Comparison of ENCODE assay signal across 16 cellular contexts in the genomic region with DNA sequence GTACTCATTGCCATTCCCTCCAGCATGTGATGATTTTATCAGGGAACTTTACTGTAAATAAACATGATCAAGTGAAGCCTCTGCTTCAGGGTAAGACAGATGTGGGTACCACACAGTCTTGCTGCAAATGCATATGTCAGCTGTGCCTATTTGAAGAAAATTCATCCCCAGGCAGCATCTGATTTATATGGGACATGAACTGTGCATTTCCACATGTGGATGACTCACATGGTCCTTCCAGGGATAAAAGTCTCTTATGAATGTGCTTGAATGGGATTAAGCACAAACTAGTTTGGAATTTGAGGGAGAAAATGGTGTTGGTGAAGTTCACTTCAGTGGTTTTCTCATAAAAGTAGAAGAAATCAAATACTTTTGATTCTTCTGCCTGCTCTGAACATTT.
"Had no signal": no experiment of that assay in that cellular context is flagged by ENCODE, and none has a peak within 500 bp of the region (broad histone marks: within the 10 kb centered on the region; RNA-seq: fewer than 3 reads in every experiment).

No MANE protein-coding gene starts in this region.

- H3K27me3 ChIP-seq: body of pancreas, right lobe of liver, stomach had no signal

- H3K36me3 Mint-ChIP-seq: activated CD4-positive, alpha-beta memory T cell treated with anti-CD3 and anti-CD28 coated beads for 36 hours; activated naive CD8-positive, alpha-beta T cell treated with anti-CD3 and anti-CD28 coated beads, Interleukin-2, amount 10 ng/mL, durations not matched to agents 7 days and 5 days had no signal

- H3K27ac ChIP-seq: body of pancreas, epithelial cell of prostate, right lobe of liver, stomach had no signal

- H3K4me1 Mint-ChIP-seq: activated naive CD8-positive, alpha-beta T cell treated with anti-CD3 and anti-CD28 coated beads, Interleukin-2, amount 10 ng/mL, durations not matched to agents 7 days and 5 days; naive thymus-derived CD4-positive, alpha-beta T cell had no signal

- H3K9me3 Mint-ChIP-seq: activated naive CD8-positive, alpha-beta T cell treated with anti-CD3 and anti-CD28 coated beads, Interleukin-2, amount 10 ng/mL, durations not matched to agents 7 days and 5 days had no signal

- H3K36me3 ChIP-seq: right lobe of liver, stomach had no signal

- DNase-seq: activated CD4-positive, alpha-beta memory T cell treated with anti-CD3 and anti-CD28 coated beads for 36 hours; activated CD4-positive, alpha-beta T cell treated with anti-CD3 and anti-CD28 coated beads for 1 hour; activated naive CD8-positive, alpha-beta T cell treated with anti-CD3 and anti-CD28 coated beads, Interleukin-2, amount 10 ng/mL, durations not matched to agents 7 days and 5 days; body of pancreas; effector memory CD4-positive, alpha-beta T cell; glutamatergic neuron; left colon; naive thymus-derived CD4-positive, alpha-beta T cell; right lobe of liver; SIG-M5; stimulated activated CD4-positive, alpha-beta T cell treated with anti-CD3 and anti-CD28 coated beads, Interleukin-4, amount 100 ng/mL, for 24 hours; stomach; SW 1271; T-helper 9 cell had no signal

- ATAC-seq: body of pancreas; left colon; naive thymus-derived CD4-positive, alpha-beta T cell; right lobe of liver had no signal

- H3K4me3 ChIP-seq: body of pancreas, lung, right lobe of liver, stomach had no signal

- H3K27ac Mint-ChIP-seq: activated CD4-positive, alpha-beta memory T cell treated with anti-CD3 and anti-CD28 coated beads for 36 hours; activated naive CD8-positive, alpha-beta T cell treated with anti-CD3 and anti-CD28 coated beads, Interleukin-2, amount 10 ng/mL, durations not matched to agents 7 days and 5 days; naive thymus-derived CD4-positive, alpha-beta T cell had no signal

- H3K4me3 Mint-ChIP-seq: activated CD4-positive, alpha-beta memory T cell treated with anti-CD3 and anti-CD28 coated beads for 36 hours; activated naive CD8-positive, alpha-beta T cell treated with anti-CD3 and anti-CD28 coated beads, Interleukin-2, amount 10 ng/mL, durations not matched to agents 7 days and 5 days; naive thymus-derived CD4-positive, alpha-beta T cell had no signal

- H3K9me3 ChIP-seq: body of pancreas, right lobe of liver, stomach had no signal

- H3K4me1 ChIP-seq: body of pancreas, right lobe of liver, stomach had no signal
